8 cellular contexts compared by ENCODE assay signal in the genomic region with DNA sequence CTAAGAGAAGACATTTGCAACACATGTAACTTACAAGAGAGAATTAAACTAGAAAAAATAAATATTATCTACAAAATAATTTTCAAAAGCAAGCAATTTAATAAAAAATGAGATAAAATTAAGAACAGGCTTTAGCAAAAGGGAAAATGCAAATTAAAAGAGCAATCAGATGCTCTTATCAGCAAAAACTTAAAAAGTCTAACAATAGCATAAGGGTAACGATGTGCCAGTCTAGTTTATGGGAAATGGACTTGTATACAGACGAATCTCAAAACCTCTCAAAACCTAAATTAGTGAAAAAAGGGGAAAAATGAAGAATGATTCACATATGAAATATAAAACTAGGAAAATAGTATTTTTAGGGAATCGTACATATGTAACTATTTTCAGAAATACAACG. TPM values are rescaled to one million over a fixed set of nuclear protein-coding genes. Genes with fewer than 3 reads are reported as not detected.
DNase-seq lines count a peak whose midpoint lies in the region; ATAC-seq and TF ChIP-seq lines count a peak whose summit lies in the region.

No MANE protein-coding gene starts in this region.

- CTCF ChIA-PET in Calu3 (lab: Charles Lee): no interaction called here

- intact Hi-C loops in Calu3 (cut with micrococcal nuclease; ENCODE audit: unreplicated experiment): loop anchor here (5.0 to 10.0 kb wide), 3 partner anchors 111 to 509 kb away; no protein-coding TSS in a partner anchor

- H2AK5ac ChIP-seq in neuronal stem cell (ENCODE audit: low read depth, low read length): no peak overlapping the region

- H3K27ac Mint-ChIP-seq in Calu3 (ENCODE audit: unreplicated experiment): peak overlapping the region; percentile 38

- ATAC-seq in activated CD4-positive, CD25-positive, alpha-beta regulatory T cell treated with anti-CD3 and anti-CD28 coated beads, Interleukin-2, amount 50 U/mL, for 24 hours: no peak
- ATAC-seq in HG03565 (IDR thresholded peaks at IDR 0.05; ENCODE audit: unreplicated experiment): no peak
- ATAC-seq in GM21619 (IDR thresholded peaks at IDR 0.05; ENCODE audit: unreplicated experiment): no peak

- peaks cover 6 to 8% of the 10 kb centered on the region in 2 donors for H3K4me1 ChIP-seq in duodenal mucosa (ENCODE audit: control insufficient read depth in 1 of 2, insufficient read depth in 2 of 2, low read length in 2 of 2)
- peaks cover 0 to 9% of the 10 kb centered on the region in 2 donors for H3K4me1 ChIP-seq in neuronal stem cell (ENCODE audit: control insufficient read depth in 2 of 2, insufficient read depth in 1 of 2, low read depth in 1 of 2, low read length in 2 of 2)

- H3K4me1 Mint-ChIP-seq in Calu3 (ENCODE audit: low read depth, unreplicated experiment): peaks cover 15% of the 10 kb centered on the region

- no peak overlapping the region for H2BK120ac ChIP-seq in neuronal stem cell (ENCODE audit: low read depth, low read length)

- no peak overlapping the region for H3K14ac ChIP-seq in neuronal stem cell (ENCODE audit: low read length)

- no peak overlapping the region for H2BK12ac ChIP-seq in neuronal stem cell (ENCODE audit: low read length)

- H3K4me3 Mint-ChIP-seq in Calu3 (ENCODE audit: low read depth, unreplicated experiment): peak overlapping the region; percentile 93

- no peak overlapping the region for H3K18ac ChIP-seq in neuronal stem cell (ENCODE audit: low read length)

- no peak overlapping the region for H3K27ac ChIP-seq in duodenal mucosa (ENCODE audit: low read depth, low read length)
- no peak overlapping the region for H3K27ac ChIP-seq in neuronal stem cell (replicated peaks; ENCODE audit: low read length)

- H3K79me1 ChIP-seq in neuronal stem cell (ENCODE audit: low read depth, low read length): no peaks in the 10 kb centered on the region

- peaks cover 22% of the 10 kb centered on the region for H3K36me3 Mint-ChIP-seq in Calu3 (ENCODE audit: insufficient read depth, unreplicated experiment)

- H3K23ac ChIP-seq in neuronal stem cell (ENCODE audit: low read depth, low read length, poor library complexity): no peak overlapping the region

- peak overlapping the region; percentile 97 for H2AFZ ChIP-seq in neuronal stem cell (ENCODE audit: low read length)

- H3K9ac ChIP-seq in duodenal mucosa (ENCODE audit: low read depth in 1 of 2, low read length in 2 of 2) (peak overlapping the region in 1 of 2 donors; percentile 75), neuronal stem cell (ENCODE audit: low read depth, low read length, poor library complexity) (no peak overlapping the region)

- H3K4me3 ChIP-seq in duodenal mucosa (ENCODE audit: low read depth in 1 of 2, low read length in 2 of 2) (peak overlapping the region; percentile 90 to 97), neuronal stem cell (ENCODE audit: low read length in 2 of 2) (peak overlapping the region in 1 of 2 donors; percentile 80)

- no peaks in the 10 kb centered on the region for H3K9me3 Mint-ChIP-seq in Calu3 (ENCODE audit: low read depth, unreplicated experiment)

- no peak overlapping the region for H3K4me2 ChIP-seq in neuronal stem cell (ENCODE audit: insufficient read depth, low read length, poor library complexity, severe bottlenecking)

- no peak overlapping the region for H3K4ac ChIP-seq in neuronal stem cell (ENCODE audit: low read length)

- no peak overlapping the region for H4K91ac ChIP-seq in neuronal stem cell (ENCODE audit: low read depth, low read length, poor library complexity)

- H3K36me3 ChIP-seq in duodenal mucosa (ENCODE audit: control insufficient read depth in 1 of 2, insufficient read depth in 2 of 2, low read length in 2 of 2) (no peaks in the 10 kb centered on the region), neuronal stem cell (replicated peaks in 1 of 2; ENCODE audit: control insufficient read depth in 2 of 2, insufficient read depth in 2 of 2, low read length in 2 of 2) (no peaks in the 10 kb centered on the region)

- H4K8ac ChIP-seq in neuronal stem cell (ENCODE audit: low read depth, low read length): no peak overlapping the region

- H3K27me3 Mint-ChIP-seq in Calu3 (ENCODE audit: unreplicated experiment): no peaks in the 10 kb centered on the region

- WGBS in neuronal stem cell (ENCODE audit: extremely low coverage in 2 of 2, insufficient read length in 2 of 2, insufficient replicate concordance in 1 of 2), 2 donors: no CpG with 5 or more reads among the region's 4 CpGs

- no peak for TF ChIP-seq CTCF in Calu3 (IDR thresholded peaks at IDR 0.05; ENCODE audit: unreplicated experiment)

- BruUV-seq in Calu3 (replicated peaks; lab: Mats Ljungman, UMichigan): no TSS peak

- DNase-seq in Calu3 (no peak), MV-4-11 (lab: John Stamatoyannopoulos, UW) (peak; percentile 33), neuronal stem cell (ENCODE audit: low spot score) (no peak), NCI-H2081 treated with DMSO at 0.1 percent for 48 hours (lab: John Stamatoyannopoulos, UW) (no peak)

- H2BK5ac ChIP-seq in neuronal stem cell (ENCODE audit: low read length): no peak overlapping the region

- no peaks in the 10 kb centered on the region for H3K9me3 ChIP-seq in duodenal mucosa (ENCODE audit: control insufficient read depth in 1 of 2, low read length in 2 of 2)
- H3K9me3 ChIP-seq in neuronal stem cell (replicated peaks in 1 of 2; ENCODE audit: control insufficient read depth in 2 of 2, insufficient read depth in 1 of 2, low read depth in 1 of 2, low read length in 2 of 2): no peaks in the 10 kb centered on the region

- H3K27me3 ChIP-seq in duodenal mucosa (ENCODE audit: control insufficient read depth in 1 of 2, insufficient read depth in 2 of 2, low read length in 2 of 2) (no peaks in the 10 kb centered on the region), neuronal stem cell (ENCODE audit: control insufficient read depth in 3 of 3, insufficient read depth in 3 of 3, low read depth in 1 of 3, low read length in 3 of 3) (no peaks in the 10 kb centered on the region)

- no peak overlapping the region for H2BK15ac ChIP-seq in neuronal stem cell (ENCODE audit: low read length)

RNA-seq across cellular contexts. Expression of a gene that starts 1.1 kb away (rescaled TPM):
- 12.4 and 22.6 TPM in 2 replicates for total RNA-seq in Calu3 (2022)
- polyA plus RNA-seq in neuronal stem cell (2013, experiment 1 of 2): 12.0 TPM
- polyA plus RNA-seq in neuronal stem cell (2013, experiment 2 of 2): 12.5 TPM
